In genomic region chr5:177357459-177358332, GRCh38 we compare ENCODE assay signal across 9 cellular contexts. TPM values are rescaled to one million over a fixed set of nuclear protein-coding genes. Genes with fewer than 3 reads are reported as not detected.
DNase-seq lines count a peak whose midpoint lies in the region; ATAC-seq and TF ChIP-seq lines count a peak whose summit lies in the region.
"Had no signal": no experiment of that assay in that cellular context is flagged by ENCODE, and none has a peak within 500 bp of the region (broad histone marks: within the 10 kb centered on the region; RNA-seq: fewer than 3 reads in every experiment).

A gene with protein sequence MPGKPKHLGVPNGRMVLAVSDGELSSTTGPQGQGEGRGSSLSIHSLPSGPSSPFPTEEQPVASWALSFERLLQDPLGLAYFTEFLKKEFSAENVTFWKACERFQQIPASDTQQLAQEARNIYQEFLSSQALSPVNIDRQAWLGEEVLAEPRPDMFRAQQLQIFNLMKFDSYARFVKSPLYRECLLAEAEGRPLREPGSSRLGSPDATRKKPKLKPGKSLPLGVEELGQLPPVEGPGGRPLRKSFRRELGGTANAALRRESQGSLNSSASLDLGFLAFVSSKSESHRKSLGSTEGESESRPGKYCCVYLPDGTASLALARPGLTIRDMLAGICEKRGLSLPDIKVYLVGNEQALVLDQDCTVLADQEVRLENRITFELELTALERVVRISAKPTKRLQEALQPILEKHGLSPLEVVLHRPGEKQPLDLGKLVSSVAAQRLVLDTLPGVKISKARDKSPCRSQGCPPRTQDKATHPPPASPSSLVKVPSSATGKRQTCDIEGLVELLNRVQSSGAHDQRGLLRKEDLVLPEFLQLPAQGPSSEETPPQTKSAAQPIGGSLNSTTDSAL (plus strand): TSS chr5:177357924. CDS start chr5:177358025, 101 bp downstream.

- TF ChIP-seq CTCF in neural cell (IDR thresholded peaks at IDR 0.05; ENCODE audit: poor library complexity, severe bottlenecking) = no peak

- no peak for TF ChIP-seq EP300 in neural cell (conservative IDR thresholded peaks at IDR 0.05; ENCODE audit: poor library complexity, severe bottlenecking)

- no peaks in the 10 kb centered on the region for H3K27me3 ChIP-seq in neural cell (ENCODE audit: insufficient read depth, low read depth, low read length)

- H3K9me3 ChIP-seq in neural cell (ENCODE audit: low read length) = no peaks in the 10 kb centered on the region

- ATAC-seq in HG02943 (IDR thresholded peaks at IDR 0.05; ENCODE audit: low read depth, unreplicated experiment) = peak; percentile 85
- peak; percentile 95 for ATAC-seq in effector memory CD8-positive, alpha-beta T cell (replicated peaks)

- no peaks in the 10 kb centered on the region for H3K79me2 ChIP-seq in neural cell (replicated peaks; ENCODE audit: insufficient read depth, low read length)

- H3K4me3 Mint-ChIP-seq in effector memory CD8-positive, alpha-beta T cell = peak within 1 kb of the TSS; percentile 87 to 96

- H3K4me3 ChIP-seq in neural cell (ENCODE audit: low read length) = peak within 1 kb of the TSS; percentile 33

- H4K20me1 ChIP-seq in neural cell (ENCODE audit: insufficient read depth) = no peaks in the 10 kb centered on the region

- H3K9me3 Mint-ChIP-seq in effector memory CD8-positive, alpha-beta T cell = no peaks in the 10 kb centered on the region

- TF ChIP-seq RAD21 in neural cell (conservative IDR thresholded peaks at IDR 0.05) = no peak

- no peak within 1 kb of the TSS for H3K9ac ChIP-seq in neural cell (ENCODE audit: low read length)

- H3K27ac ChIP-seq in neural cell (ENCODE audit: low read length) = peak within 1 kb of the TSS; percentile 93
- H3K27ac ChIP-seq: 22Rv1 had no signal

- H3K4me2 ChIP-seq in neural cell (ENCODE audit: low read length) = no peak within 1 kb of the TSS

- H2AFZ ChIP-seq in neural cell (ENCODE audit: low read depth, low read length) = no peak within 1 kb of the TSS

- peak within 1 kb of the TSS; percentile 92 to 98 for H3K27ac Mint-ChIP-seq in effector memory CD8-positive, alpha-beta T cell

- H3K9me2 ChIP-seq in neural cell (ENCODE audit: insufficient read depth, low read length) = no peaks in the 10 kb centered on the region

- H3K4me1 Mint-ChIP-seq in effector memory CD8-positive, alpha-beta T cell (ENCODE audit: low read depth in 2 of 2) = peaks cover 61 to 65% of the 10 kb centered on the region in 2 donors

- no peaks in the 10 kb centered on the region for H3K36me3 ChIP-seq in neural cell (ENCODE audit: insufficient read depth, low read length)

- H3F3A ChIP-seq in neural cell (ENCODE audit: insufficient read depth, low read length, poor library complexity, severe bottlenecking) = no peaks in the 10 kb centered on the region

- no peaks in the 10 kb centered on the region for H3K27me3 Mint-ChIP-seq in effector memory CD8-positive, alpha-beta T cell

- peaks cover 35% of the 10 kb centered on the region for H3K36me3 Mint-ChIP-seq in effector memory CD8-positive, alpha-beta T cell (ENCODE audit: insufficient read depth)

- DNase-seq in DMS 273 (lab: John Stamatoyannopoulos, UW; ENCODE audit: unreplicated experiment) (peak; percentile 77), DMS 273 treated with DMSO at 0.1 percent for 48 hours (lab: John Stamatoyannopoulos, UW) (no peak), NCI-H510A (lab: John Stamatoyannopoulos, UW) (peak; percentile 28), ureter (ENCODE audit: low spot score) (no peak)
- peak; percentile 58 to 63 for DNase-seq in activated CD4-positive, alpha-beta T cell treated with anti-CD3 and anti-CD28 coated beads, Interleukin-2, amount 50 U/mL, for 48 hours
- DNase-seq in effector memory CD8-positive, alpha-beta T cell = peak; percentile 58 to 61 (median 58)

TF ChIP-seq in neural cell, 6 proteins besides CTCF, POLR2A, EP300 and RAD21:
- TF ChIP-seq SMC3 (conservative IDR thresholded peaks at IDR 0.05; ENCODE audit: poor library complexity) (no peak), POLR2AphosphoS5 (IDR thresholded peaks at IDR 0.05) (no peak), TAF1 (IDR thresholded peaks at IDR 0.05; ENCODE audit: low read depth) (no peak), EZH2 (IDR thresholded peaks at IDR 0.05; ENCODE audit: borderline replicate concordance, insufficient read depth, low read length, poor library complexity, severe bottlenecking) (no peak), MXI1 (conservative IDR thresholded peaks at IDR 0.05; ENCODE audit: poor library complexity, severe bottlenecking) (no peak), REST (IDR thresholded peaks at IDR 0.05; ENCODE audit: borderline replicate concordance) (no peak)
TF ChIP-seq in neural cell: peak in this region for 0.

RNA-seq across cellular contexts. Expression of the gene that starts here (rescaled TPM):
- 23.4 and 32.3 TPM in 2 replicates for polyA plus RNA-seq in neural cell
- 3.9 and 7.9 TPM in 2 replicates for polyA minus RNA-seq in neural cell
- 17.3 TPM for total RNA-seq in ureter

Comparison
In these comparisons a context has a peak if more than half of its experiments do, and no peak if none do; other contexts are left out.
1. DNase-seq: peak in DMS 273 (single experiment), NCI-H510A (single experiment), activated CD4-positive, alpha-beta T cell treated with anti-CD3 and anti-CD28 coated beads, Interleukin-2, amount 50 U/mL, for 48 hours (2 of 2) and effector memory CD8-positive, alpha-beta T cell (3 of 3); none in DMS 273 treated with DMSO at 0.1 percent for 48 hours (single experiment) and ureter (single experiment).